Comparison of ENCODE assay signal across 24 cellular contexts in the genomic region with DNA sequence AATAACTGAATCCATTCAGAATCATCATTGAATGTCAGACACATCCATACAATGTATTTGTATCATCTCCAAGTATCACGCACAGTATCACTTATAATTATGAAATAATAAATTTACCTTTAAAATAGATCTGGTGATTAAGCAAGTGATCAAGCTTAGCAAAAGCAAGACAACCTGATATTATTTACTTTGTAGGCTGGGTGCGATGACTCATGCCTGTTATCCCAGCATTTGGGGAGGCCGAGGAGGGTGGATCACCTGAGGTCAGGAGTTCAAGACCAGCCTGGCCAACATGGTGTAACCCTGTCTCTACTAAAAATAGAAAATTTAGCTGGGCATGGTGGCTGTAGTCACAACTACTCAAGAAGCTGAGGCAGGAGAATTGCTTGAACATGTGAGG.
DNase-seq lines count a peak whose midpoint lies in the region; TF ChIP-seq lines count a peak whose summit lies in the region.
"Had no signal": no experiment of that assay in that cellular context is flagged by ENCODE, and none has a peak within 500 bp of the region (broad histone marks: within the 10 kb centered on the region; RNA-seq: fewer than 3 reads in every experiment).

No MANE protein-coding gene starts in this region.

- peaks cover 11% of the 10 kb centered on the region for H3K4me1 ChIP-seq in PC-9 (replicated peaks; ENCODE audit: insufficient read depth)

- BruUV-seq in PC-9 (replicated peaks; lab: Mats Ljungman, UMichigan): no TSS peak

- no peaks in the 10 kb centered on the region for H3K9me3 Mint-ChIP-seq in HFFc6

- H3K79me2 ChIP-seq in PC-9 (ENCODE audit: low read depth): no peaks in the 10 kb centered on the region

- H3K27ac Mint-ChIP-seq in HFFc6: no peak overlapping the region
- H3K27ac Mint-ChIP-seq: CD4-positive, alpha-beta memory T cell had no signal

- no peak overlapping the region for H3K4me2 ChIP-seq in PC-9
- H3K4me2 ChIP-seq: KMS-11 had no signal

- H3K4me3 ChIP-seq in PC-9: no peak overlapping the region
- H3K4me3 ChIP-seq in epithelial cell of esophagus (ENCODE audit: low read length): no peak overlapping the region
- H3K4me3 ChIP-seq: SK-N-MC had no signal

- H3F3A ChIP-seq in PC-9 (ENCODE audit: insufficient read depth, low read depth): no peaks in the 10 kb centered on the region; the same call in 1 of the 2 replicates

- peaks cover 2% of the 10 kb centered on the region; the same call in 1 of the 2 replicates for H3K27me3 Mint-ChIP-seq in HFFc6 (ENCODE audit: insufficient read depth)
- H3K27me3 Mint-ChIP-seq: CD4-positive, alpha-beta memory T cell had no signal

- H3K4me1 Mint-ChIP-seq in HFFc6 (ENCODE audit: low read depth): peaks cover 2% of the 10 kb centered on the region
- H3K4me1 Mint-ChIP-seq: CD4-positive, alpha-beta memory T cell had no signal

- no peak for TF ChIP-seq CTCF in PC-9 (conservative IDR thresholded peaks at IDR 0.05)
- TF ChIP-seq CTCF in epithelial cell of esophagus (IDR thresholded peaks at IDR 0.05; ENCODE audit: insufficient read depth, low read depth, low read length, missing control alignments): no peak
- no peak for TF ChIP-seq CTCF in HFFc6 (IDR thresholded peaks at IDR 0.05)

- in situ Hi-C loops in Caki2 (cut with HindIII; ENCODE audit: low pct_unique_long_range_greater_than_20kb, low sequenced_read_pairs): no loop called here

- CTCF ChIA-PET in PC-9 (lab: Charles Lee): no interaction called here

- no peaks in the 10 kb centered on the region for H3K36me3 Mint-ChIP-seq in HFFc6 (ENCODE audit: low read depth)
- H3K36me3 Mint-ChIP-seq: CD4-positive, alpha-beta memory T cell had no signal

- no peaks in the 10 kb centered on the region for H3K27me3 ChIP-seq in PC-9 (ENCODE audit: insufficient read depth, low read depth)

- intact Hi-C loops in PC-9 (cut with micrococcal nuclease; ENCODE audit: unreplicated experiment): no loop called here

- peak; percentile 0 for DNase-seq in Caki2 (ENCODE audit: low read depth)
- DNase-seq in Daoy (ENCODE audit: low read depth): peak; percentile 4
- DNase-seq in PC-9: peak; percentile 19 to 75
- DNase-seq in epithelial cell of esophagus (ENCODE audit: low read depth): peak; percentile 45
- no peak for DNase-seq in T-helper 9 cell
- DNase-seq in activated naive CD4-positive, alpha-beta T cell treated with Interleukin-2 at 50 U/mL for 16 hours: no peak
- DNase-seq in HFFc6: no peak
- DNase-seq: C1 segment of cervical spinal cord; CD4-positive, alpha-beta memory T cell; COR-L47; H7; IMR-90; NCI-H1048; NCI-H1417; NCI-H187; NCI-H2081 treated with DMSO at 0.1 percent for 48 hours; NCI-H2171; NCI-H226; NCI-H510A; NCI-H748 treated with DMSO at 0.1 percent for 48 hours; SHP77 treated with DMSO at 0.1 percent for 48 hours had no signal

- H3K9me2 ChIP-seq in PC-9 (ENCODE audit: insufficient read depth): no peaks in the 10 kb centered on the region; the same call in 1 of the 2 replicates

- POLR2A ChIA-PET in PC-9 (lab: Charles Lee; ENCODE audit: unreplicated experiment): no interaction called here

- H3K4me3 Mint-ChIP-seq in HFFc6: no peak overlapping the region

- H3K27ac ChIP-seq in PC-9: 0 out of 2 replicates have a peak overlapping the region, but pooled peaks have one; percentile 1
- H3K27ac ChIP-seq: KMS-11, RWPE1, SK-N-MC had no signal

- no peaks in the 10 kb centered on the region for H3K36me3 ChIP-seq in PC-9 (ENCODE audit: low read depth)

- H2AFZ ChIP-seq in PC-9: no peak overlapping the region

- no peaks in the 10 kb centered on the region for H4K20me1 ChIP-seq in PC-9 (ENCODE audit: insufficient read depth)

- H3K9me3 ChIP-seq in PC-9 (ENCODE audit: insufficient read depth, low read depth): no peaks in the 10 kb centered on the region

Comparison
In these comparisons a context has a peak if more than half of its experiments do, and no peak if none do; other contexts are left out.
1. DNase-seq: peak in Caki2 (single experiment), Daoy (single experiment), PC-9 (2 of 2) and epithelial cell of esophagus (single experiment); none in T-helper 9 cell (single experiment), activated naive CD4-positive, alpha-beta T cell treated with Interleukin-2 at 50 U/mL for 16 hours (single experiment) and HFFc6 (single experiment).